25 cellular contexts compared by ENCODE assay signal in the genomic region with DNA sequence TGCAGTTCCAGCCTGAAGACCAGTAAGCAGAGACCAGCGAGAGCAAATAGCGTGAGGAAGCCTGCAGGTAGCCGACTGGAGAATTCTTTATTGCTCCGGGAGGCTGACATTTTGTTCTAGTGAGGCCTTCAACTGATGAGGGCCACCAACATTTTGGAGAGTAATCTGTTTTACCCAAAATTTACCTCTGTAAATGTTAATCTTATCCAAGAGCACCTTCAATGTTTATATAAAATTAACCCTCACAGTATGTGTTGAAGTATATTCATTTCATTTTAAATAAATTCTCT.
DNase-seq lines count a peak whose midpoint lies in the region; ATAC-seq, FAIRE-seq and TF ChIP-seq lines count a peak whose summit lies in the region.
"Had no signal": no experiment of that assay in that cellular context is flagged by ENCODE, and none has a peak within 500 bp of the region (broad histone marks: within the 10 kb centered on the region; RNA-seq: fewer than 3 reads in every experiment).

No MANE protein-coding gene starts in this region.

- H3K27me3 ChIP-seq in left ventricle myocardium inferior (ENCODE audit: low read depth) (no peaks in the 10 kb centered on the region), heart right ventricle (no peaks in the 10 kb centered on the region), H1 (replicated peaks in 1 of 4; ENCODE audit: control insufficient read depth in 3 of 4, extremely low read depth in 1 of 4, insufficient read depth in 3 of 4, low read length in 3 of 4) (no peaks in the 10 kb centered on the region; a peak in 1 of 7 replicates)
- H3K27me3 ChIP-seq: adrenal gland, colonic mucosa, esophagus squamous epithelium, sigmoid colon had no signal

- H2BK120ac ChIP-seq in H1 (replicated peaks; ENCODE audit: low read depth, low read length): no peak overlapping the region

- H3K4me3 ChIP-seq in left ventricle myocardium inferior (no peak overlapping the region), heart right ventricle (no peak overlapping the region), H1 (ENCODE audit: extremely low read depth in 1 of 4, insufficient read depth in 2 of 4, low read depth in 3 of 4, low read length in 4 of 4) (no peak overlapping the region)
- H3K4me3 ChIP-seq: adrenal gland, colonic mucosa, esophagus squamous epithelium, mucosa of descending colon, sigmoid colon had no signal

- intact Hi-C loops in left ventricle myocardium inferior (cut with micrococcal nuclease): no loop called here
- intact Hi-C loops in heart right ventricle (cut with DNase I): no loop called here
- intact Hi-C loops in activated CD4-positive, alpha-beta T cell treated with anti-CD3 and anti-CD28 coated beads, Interleukin-2, amount 10 ng/mL, durations not matched to agents 24 days and 14 days (cut with micrococcal nuclease): no loop called here

- H3K4me2 ChIP-seq in H1 (ENCODE audit: insufficient read depth in 1 of 2, low read depth in 2 of 2, low read length in 2 of 2): no peak overlapping the region

- H3K9me3 Mint-ChIP-seq in activated CD4-positive, alpha-beta T cell treated with anti-CD3 and anti-CD28 coated beads, Interleukin-2, amount 10 ng/mL, durations not matched to agents 24 days and 14 days: peaks cover 3% of the 10 kb centered on the region

- no peak overlapping the region for H3K18ac ChIP-seq in H1 (ENCODE audit: extremely low read depth, low read length)

- no peaks in the 10 kb centered on the region for H3K4me1 Mint-ChIP-seq in activated CD4-positive, alpha-beta T cell treated with anti-CD3 and anti-CD28 coated beads, Interleukin-2, amount 10 ng/mL, durations not matched to agents 24 days and 14 days
- H3K4me1 Mint-ChIP-seq: B cell, T-helper 17 cell had no signal

- TF ChIP-seq EP300 in H1 (IDR thresholded peaks at IDR 0.05; ENCODE audit: borderline replicate concordance in 1 of 2, low read depth in 2 of 2, low read length in 2 of 2): no peak

- H2BK12ac ChIP-seq in H1 (ENCODE audit: low read depth, low read length): no peak overlapping the region

- H3K4me1 ChIP-seq in left ventricle myocardium inferior: peaks cover 4% of the 10 kb centered on the region
- H3K4me1 ChIP-seq in heart right ventricle: peaks cover 0 to 6% (median 0%) of the 10 kb centered on the region in 9 donors
- peaks cover 0 to 3% (median 1%) of the 10 kb centered on the region in 4 experiments; a peak in 2 of 7 replicates for H3K4me1 ChIP-seq in H1 (replicated peaks in 1 of 4; ENCODE audit: control insufficient read depth in 3 of 4, insufficient read depth in 4 of 4, low read length in 3 of 4)
- H3K4me1 ChIP-seq: adrenal gland, colonic mucosa, esophagus squamous epithelium, sigmoid colon had no signal

- no peak overlapping the region for H3K9ac ChIP-seq in H1 (replicated peaks in 1 of 4; ENCODE audit: extremely low read depth in 1 of 4, low read depth in 3 of 4, low read length in 3 of 4)
- H3K9ac ChIP-seq: SK-N-SH had no signal

- H3K36me3 Mint-ChIP-seq in activated CD4-positive, alpha-beta T cell treated with anti-CD3 and anti-CD28 coated beads, Interleukin-2, amount 10 ng/mL, durations not matched to agents 24 days and 14 days (ENCODE audit: low read depth): no peaks in the 10 kb centered on the region

- TF ChIP-seq RAD21 in H1 (IDR thresholded peaks at IDR 0.05 in 1 of 2, conservative IDR thresholded peaks at IDR 0.05 in 1 of 2; ENCODE audit: low read depth in 2 of 2, low read length in 2 of 2): no peak

- H3K36me3 ChIP-seq in left ventricle myocardium inferior (no peaks in the 10 kb centered on the region), heart right ventricle (no peaks in the 10 kb centered on the region), H1 (ENCODE audit: control insufficient read depth in 2 of 4, insufficient read depth in 4 of 4, low read length in 3 of 4) (no peaks in the 10 kb centered on the region)
- H3K36me3 ChIP-seq: adrenal gland, colonic mucosa, esophagus squamous epithelium, sigmoid colon had no signal

- no peaks in the 10 kb centered on the region for H4K20me1 ChIP-seq in H1 (replicated peaks in 1 of 2; ENCODE audit: control insufficient read depth in 1 of 2, insufficient read depth in 2 of 2, low read length in 2 of 2)

- CTCF ChIA-PET in RWPE1 (lab: Yijun Ruan, JAX): no interaction called here
- CTCF ChIA-PET in H1 (lab: Charles Lee; ENCODE audit: partially characterized antibody): no interaction called here

- no peak for DNase-seq in left ventricle myocardium inferior
- DNase-seq in heart right ventricle: no peak
- DNase-seq in RWPE1 (ENCODE audit: low spot score): no peak
- no peak for DNase-seq in H1 (ENCODE audit: low read depth in 1 of 2, low spot score in 2 of 2)
- no peak for DNase-seq in activated CD4-positive, alpha-beta T cell treated with anti-CD3 and anti-CD28 coated beads, Interleukin-2, amount 10 ng/mL, durations not matched to agents 24 days and 14 days
- no peak for DNase-seq in GM12892 (ENCODE audit: insufficient read length)
- DNase-seq: activated CD4-positive, alpha-beta T cell treated with anti-CD3 and anti-CD28 coated beads for 48 hours; activated naive CD4-positive, alpha-beta T cell; activated T-cell treated with anti-CD3 and anti-CD28 coated beads, Interleukin-2, amount 50 U/mL, for 4 hours; adrenal gland; colonic mucosa; effector memory CD4-positive, alpha-beta T cell; esophagus squamous epithelium; hippocampal formation; mucosa of descending colon; NCI-H1105 treated with DMSO at 0.1 percent for 48 hours; NCI-H2081 treated with DMSO at 0.1 percent for 48 hours; sigmoid colon; SK-N-SH; T-helper 17 cell had no signal

- FAIRE-seq in H1 (lab: Jason Lieb, UNC) (no peak), GM12892 (lab: Jason Lieb, UNC) (no peak)
- FAIRE-seq: frontal cortex, islet of Langerhans had no signal

- no peak overlapping the region for H2BK15ac ChIP-seq in H1 (ENCODE audit: low read length)

- no peak overlapping the region for H2AFZ ChIP-seq in H1 (ENCODE audit: low read length)

- H3K27ac Mint-ChIP-seq in activated CD4-positive, alpha-beta T cell treated with anti-CD3 and anti-CD28 coated beads, Interleukin-2, amount 10 ng/mL, durations not matched to agents 24 days and 14 days: no peak overlapping the region
- H3K27ac Mint-ChIP-seq: B cell, T-helper 17 cell had no signal

- no peak overlapping the region for H3K14ac ChIP-seq in H1 (ENCODE audit: insufficient read length)

- no peak overlapping the region for H2AK5ac ChIP-seq in H1 (ENCODE audit: low read depth, low read length)

- no peaks in the 10 kb centered on the region for H3K23me2 ChIP-seq in H1 (ENCODE audit: low read depth, low read length)

- H3K79me1 ChIP-seq in H1 (ENCODE audit: low read depth, low read length): no peaks in the 10 kb centered on the region

- H3K23ac ChIP-seq in H1 (ENCODE audit: insufficient read length): no peak overlapping the region

- no peak overlapping the region for H2BK20ac ChIP-seq in H1 (ENCODE audit: low read length)

- H3K56ac ChIP-seq in H1 (replicated peaks; ENCODE audit: insufficient read length, low read depth, low read length): no peak overlapping the region

- 86 to 90% methylated on average over 4 of the region's 4 CpGs for WGBS in heart right ventricle, 2 donors
- 92% methylated on average over 4 of the region's 4 CpGs; no CpG with 5 or more reads in 1 of the 2 experiments for WGBS in H1 (ENCODE audit: extremely low coverage in 1 of 2, insufficient coverage in 1 of 2, insufficient read length in 1 of 2, insufficient replicate concordance in 2 of 2, low coverage in 1 of 2, low lambda C conversion rate in 2 of 2, missing lambda C conversion rate in 1 of 2), 2 experiments

- no peaks in the 10 kb centered on the region for H3K79me2 ChIP-seq in H1 (ENCODE audit: control insufficient read depth in 1 of 2, insufficient read depth in 2 of 2, low read length in 2 of 2)

- ATAC-seq in heart right ventricle (no peak), HG02571 (IDR thresholded peaks at IDR 0.05; ENCODE audit: unreplicated experiment) (no peak), HG03442 (IDR thresholded peaks at IDR 0.05; ENCODE audit: unreplicated experiment) (no peak)
- ATAC-seq: mucosa of descending colon had no signal

- POLR2A ChIA-PET in RWPE1 (lab: Yijun Ruan, JAX; ENCODE audit: low non-redundant PET) (no interaction called here), H1 (lab: Charles Lee; ENCODE audit: partially characterized antibody) (no interaction called here)

- no peaks in the 10 kb centered on the region for H3K27me3 Mint-ChIP-seq in activated CD4-positive, alpha-beta T cell treated with anti-CD3 and anti-CD28 coated beads, Interleukin-2, amount 10 ng/mL, durations not matched to agents 24 days and 14 days
- H3K27me3 Mint-ChIP-seq: B cell, T-helper 17 cell had no signal

- H3K4me3 Mint-ChIP-seq in activated CD4-positive, alpha-beta T cell treated with anti-CD3 and anti-CD28 coated beads, Interleukin-2, amount 10 ng/mL, durations not matched to agents 24 days and 14 days: no peak overlapping the region
- H3K4me3 Mint-ChIP-seq: activated T-cell treated with anti-CD3 and anti-CD28 coated beads, Interleukin-2, amount 50 U/mL, for 4 hours; B cell; T-helper 17 cell had no signal

- TF ChIP-seq CTCF in left ventricle myocardium inferior (IDR thresholded peaks at IDR 0.05; ENCODE audit: borderline replicate concordance): no peak
- no peak for TF ChIP-seq CTCF in heart right ventricle (IDR thresholded peaks at IDR 0.05)
- no peak for TF ChIP-seq CTCF in RWPE1 (conservative IDR thresholded peaks at IDR 0.05; ENCODE audit: low read depth)
- no peak for TF ChIP-seq CTCF in H1 (IDR thresholded peaks at IDR 0.05; ENCODE audit: control extremely low read depth in 1 of 3, insufficient read depth in 1 of 3, low read depth in 1 of 3, low read length in 3 of 3)

- H3K27ac ChIP-seq in left ventricle myocardium inferior (replicated peaks): peak overlapping the region; percentile 50
- peak overlapping the region in 1 of 10 donors; percentile 27 for H3K27ac ChIP-seq in heart right ventricle
- H3K27ac ChIP-seq in RWPE1: peak overlapping the region; percentile 67
- no peak overlapping the region for H3K27ac ChIP-seq in H1 (ENCODE audit: low read depth, low read length)
- H3K27ac ChIP-seq: adrenal gland, colonic mucosa, esophagus squamous epithelium, sigmoid colon had no signal

- H3K9me3 ChIP-seq in left ventricle myocardium inferior (replicated peaks): no peaks in the 10 kb centered on the region
- H3K9me3 ChIP-seq in heart right ventricle: peaks cover 0 to 7% (median 0%) of the 10 kb centered on the region in 11 donors
- H3K9me3 ChIP-seq in H1 (ENCODE audit: insufficient read depth in 2 of 2, low read depth in 1 of 2, low read length in 1 of 2): no peaks in the 10 kb centered on the region
- H3K9me3 ChIP-seq: adrenal gland, colonic mucosa, esophagus squamous epithelium, mucosa of descending colon, sigmoid colon, SK-N-SH had no signal

- TF ChIP-seq POLR2A in H1 (IDR thresholded peaks at IDR 0.05; ENCODE audit: control extremely low read depth in 1 of 2, low read depth in 2 of 2, low read length in 2 of 2) (no peak), GM12892 (IDR thresholded peaks at IDR 0.05; ENCODE audit: low read depth, low read length) (no peak)

- no peak overlapping the region for H4K91ac ChIP-seq in H1 (replicated peaks; ENCODE audit: insufficient read length, low read length)

- H3K4ac ChIP-seq in H1 (replicated peaks; ENCODE audit: insufficient read length, low read depth, low read length): no peak overlapping the region

- no peak overlapping the region for H2BK5ac ChIP-seq in H1 (ENCODE audit: low read depth, low read length)

- no peak overlapping the region for H4K5ac ChIP-seq in H1 (ENCODE audit: insufficient read length, low read depth, low read length)

- H4K8ac ChIP-seq in H1 (ENCODE audit: extremely low read depth, insufficient read depth, low read length): no peak overlapping the region
